Comparison of ENCODE assay signal across 21 cellular contexts in genomic region chr19:35943542-35944301, GRCh38. TPM values are rescaled to one million over a fixed set of nuclear protein-coding genes. Genes with fewer than 3 reads are reported as not detected.
DNase-seq lines count a peak whose midpoint lies in the region; ATAC-seq, FAIRE-seq and TF ChIP-seq lines count a peak whose summit lies in the region.
"Had no signal": no experiment of that assay in that cellular context is flagged by ENCODE, and none has a peak within 500 bp of the region (broad histone marks: within the 10 kb centered on the region; RNA-seq: fewer than 3 reads in every experiment).

No MANE protein-coding gene starts in this region.

- no peaks in the 10 kb centered on the region for H3K9me1 ChIP-seq in K562 (ENCODE audit: control insufficient read depth, insufficient read depth, low read length)

- CTCF ChIA-PET in CD4-positive, alpha-beta memory T cell (lab: Charles Lee; ENCODE audit: partially characterized antibody), result interaction anchor here (1.5 to 1.7 kb wide), 2 partner anchors 15 to 62 kb away, joined by 4 to 5 read pairs; no protein-coding TSS in a partner anchor
- CTCF ChIA-PET in K562 (lab: Yijun Ruan, JAX; ENCODE audit: low intra/inter-chr PET ratio), result interaction anchor here (0.6 kb wide), 1 partner anchor 615 kb away, joined by 3 read pairs; no protein-coding TSS in a partner anchor

- H3K9me3 Mint-ChIP-seq in CD4-positive, alpha-beta memory T cell, result peaks cover 0 to 5% (median 0%) of the 10 kb centered on the region in 8 donors
- no peaks in the 10 kb centered on the region for H3K9me3 Mint-ChIP-seq in nephron progenitor cell

- no peak overlapping the region for H3K4me3 Mint-ChIP-seq in CD4-positive, alpha-beta memory T cell
- no peak overlapping the region for H3K4me3 Mint-ChIP-seq in nephron progenitor cell

- in situ Hi-C loops in K562 (cut with MboI), result no loop called here

- H3K36me3 ChIP-seq in CD4-positive, alpha-beta memory T cell (ENCODE audit: insufficient read depth, low read length), result no peaks in the 10 kb centered on the region
- H3K36me3 ChIP-seq in K562 (ENCODE audit: control insufficient read depth, insufficient read depth, low read length), result no peaks in the 10 kb centered on the region

- no peak for FAIRE-seq in K562 (lab: Jason Lieb, UNC)
- FAIRE-seq: G401.6 had no signal

- no peak overlapping the region for H3K9ac ChIP-seq in K562 (ENCODE audit: insufficient read depth in 1 of 2, low read depth in 2 of 2, low read length in 2 of 2)
- H3K9ac ChIP-seq: GM23248 had no signal

- H2AFZ ChIP-seq in K562 (ENCODE audit: low read depth, low read length), result no peak overlapping the region
- H2AFZ ChIP-seq: GM23248 had no signal

- no peaks in the 10 kb centered on the region for H3K27me3 Mint-ChIP-seq in CD4-positive, alpha-beta memory T cell
- peaks cover 10% of the 10 kb centered on the region for H3K27me3 Mint-ChIP-seq in nephron progenitor cell (ENCODE audit: low read depth, poor library complexity)

- DNase-seq in CD4-positive, alpha-beta memory T cell, result no peak
- DNase-seq in GM20000 (ENCODE audit: low spot score), result peak; percentile 10
- no peak for DNase-seq in K562 (ENCODE audit: extremely low read depth in 1 of 4, low spot score in 3 of 4)
- DNase-seq in nephron progenitor cell, result no peak
- no peak for DNase-seq in islet precursor cell
- DNase-seq: AML-193, Caco-2, GM23248, HCEC 1CT, NCI-H1092 treated with DMSO at 0.1 percent for 48 hours, NCI-H146, NCI-H2081, NCI-H446 treated with DMSO at 0.1 percent for 48 hours, NCI-H69 had no signal

- no peak overlapping the region for H3K27ac ChIP-seq in CD4-positive, alpha-beta memory T cell (ENCODE audit: low read depth, low read length)
- H3K27ac ChIP-seq in K562 (ENCODE audit: extremely low read depth, low read depth, low read length), result no peak overlapping the region
- H3K27ac ChIP-seq: C4-2B, GM23248 had no signal

- peaks cover 13% of the 10 kb centered on the region; the same call in 1 of the 2 replicates for H4K20me1 ChIP-seq in K562 (replicated peaks; ENCODE audit: control insufficient read depth, insufficient read depth, low read length)

- H3K4me1 ChIP-seq in CD4-positive, alpha-beta memory T cell (ENCODE audit: insufficient read depth, low read length), result peaks cover 7% of the 10 kb centered on the region
- H3K4me1 ChIP-seq in K562 (replicated peaks in 1 of 2; ENCODE audit: control insufficient read depth in 2 of 2, insufficient read depth in 2 of 2, low read length in 2 of 2), result peaks cover 0 to 26% of the 10 kb centered on the region in 2 experiments; a peak in 2 of 5 replicates
- H3K4me1 ChIP-seq: Caco-2 had no signal

- peak overlapping the region; percentile 12 to 85 (median 53) for H3K27ac Mint-ChIP-seq in CD4-positive, alpha-beta memory T cell
- peak overlapping the region; percentile 53 for H3K27ac Mint-ChIP-seq in nephron progenitor cell

- TF ChIP-seq CTCF in GM20000 (IDR thresholded peaks at IDR 0.05; ENCODE audit: extremely low read depth, missing control alignments) (no peak), K562 (IDR thresholded peaks at IDR 0.05 in 2 of 3, conservative IDR thresholded peaks at IDR 0.05 in 1 of 3; ENCODE audit: insufficient read depth in 2 of 3, low read depth in 1 of 3, low read length in 3 of 3) (no peak), nephron progenitor cell (IDR thresholded peaks at IDR 0.05) (no peak)

- no peak for TF ChIP-seq EP300 in K562 (IDR thresholded peaks at IDR 0.05; ENCODE audit: low read length)

- BruUV-seq in K562 (replicated peaks; lab: Mats Ljungman, UMichigan), result no TSS peak

- intact Hi-C loops in CD4-positive, alpha-beta memory T cell (cut with micrococcal nuclease), result no loop called here
- intact Hi-C loops in K562 (cut with micrococcal nuclease), result no loop called here

- H3K36me3 Mint-ChIP-seq in CD4-positive, alpha-beta memory T cell, result peaks cover 21 to 45% of the 10 kb centered on the region in 2 donors
- peaks cover 30% of the 10 kb centered on the region for H3K36me3 Mint-ChIP-seq in nephron progenitor cell (ENCODE audit: low read depth)

- H3K79me2 ChIP-seq in K562 (ENCODE audit: control insufficient read depth, insufficient read depth, low read length), result no peaks in the 10 kb centered on the region

- peaks cover 19 to 42% (median 30%) of the 10 kb centered on the region in 4 donors for H3K4me1 Mint-ChIP-seq in CD4-positive, alpha-beta memory T cell
- H3K4me1 Mint-ChIP-seq in nephron progenitor cell, result peaks cover 3% of the 10 kb centered on the region

- H3K4me2 ChIP-seq in K562 (ENCODE audit: insufficient read depth, low read length), result no peak overlapping the region

- no peaks in the 10 kb centered on the region for H3K27me3 ChIP-seq in CD4-positive, alpha-beta memory T cell (ENCODE audit: insufficient read depth, low read length)
- peaks cover 34 to 69% of the 10 kb centered on the region in 2 experiments for H3K27me3 ChIP-seq in K562 (ENCODE audit: control insufficient read depth in 2 of 2, insufficient read depth in 2 of 2, low read length in 2 of 2)

- no peaks in the 10 kb centered on the region for H3K9me3 ChIP-seq in CD4-positive, alpha-beta memory T cell (ENCODE audit: control insufficient read depth in 1 of 2, low read length in 2 of 2)
- H3K9me3 ChIP-seq in K562 (replicated peaks; ENCODE audit: control insufficient read depth, insufficient read depth, low read depth, low read length), result no peaks in the 10 kb centered on the region
- H3K9me3 ChIP-seq: Caco-2 had no signal

- WGBS in K562 (ENCODE audit: insufficient coverage, low coverage, missing lambda C conversion rate), result 8% methylated on average over 6 of the region's 6 CpGs

- ATAC-seq in K562 (no peak), HG02798 (IDR thresholded peaks at IDR 0.05; ENCODE audit: poor library complexity, unreplicated experiment) (no peak), GM21528 (IDR thresholded peaks at IDR 0.05; ENCODE audit: low FRiP score, unreplicated experiment) (no peak)
- ATAC-seq: Panc1, Right ventricle myocardium inferior had no signal

- no peak overlapping the region for H3K4me3 ChIP-seq in CD4-positive, alpha-beta memory T cell (ENCODE audit: low read length in 2 of 2)
- H3K4me3 ChIP-seq in K562, result no peak overlapping the region
- H3K4me3 ChIP-seq: GM23248 had no signal

- TF ChIP-seq POLR2A in K562 (conservative IDR thresholded peaks at IDR 0.05), result no peak

- no peak for TF ChIP-seq RAD21 in K562 (CRISPR knock-in tag; conservative IDR thresholded peaks at IDR 0.05 in 1 of 2, IDR thresholded peaks at IDR 0.05 in 1 of 2)

- POLR2A ChIA-PET in CD4-positive, alpha-beta memory T cell (lab: Charles Lee; ENCODE audit: partially characterized antibody), result interaction anchor here (2.6 kb wide), 1 partner anchor 15 kb away, joined by 18 read pairs; no protein-coding TSS in a partner anchor
- POLR2A ChIA-PET in K562 (lab: Yijun Ruan, JAX), result interaction anchor here (0.6 to 1.5 kb wide), 3 partner anchors 14 to 209 kb away, joined by 3 read pairs; partner anchors contain the start of gene THAP8

RNA-seq across cellular contexts. Expression of gene LRFN3, which starts 7.5 kb away (rescaled TPM):
- 10 to 100 TPM; 15.7 to 16.3 TPM for total RNA-seq in CD4-positive, alpha-beta memory T cell
- polyA plus RNA-seq in CD4-positive, alpha-beta memory T cell, result 1 to 10 TPM in 1 of 2 donors, under 1 TPM in 1; 0.45 to 2.4 TPM
- total RNA-seq in K562 (2011; cell fraction: chromatin; rRNA removed; ENCODE audit: low replicate concordance), result 0.32 TPM in 1 of 2 replicates, not detected in the other
- 0.26 and 0.50 TPM in 2 replicates for total RNA-seq in K562 (2011; cell fraction: nucleolus; rRNA removed)
- total RNA-seq in K562 (2011; cell fraction: nucleoplasm; rRNA removed), result 0.15 and 0.23 TPM in 2 replicates
- total RNA-seq in K562 (2014; rRNA removed) (0.08 TPM in 1 of 2 replicates, not detected in the other), K562 (2014; rRNA removed; fragmentation: Illumina TruSeq; extraction: Trizol) (not detected in 2 replicates), K562 (2015; rRNA removed; fragmentation: Illumina TruSeq; extraction: Trizol) (not detected in 2 replicates), K562 (2021) (0.11 and 0.31 TPM in 2 replicates)
- polyA plus RNA-seq in K562 (2011; rRNA removed) (0.16 TPM in 1 of 2 replicates, not detected in the other), K562 (2014; fragmentation: Illumina TruSeq; extraction: Trizol) (0.03 and 0.19 TPM in 2 replicates), K562 (2014; fragmentation: Nextera tagmentation; extraction: Ambion mirVana) (not detected), K562 (2014; rRNA removed) (0.12 and 0.35 TPM in 2 replicates)
- 0.09 and 0.18 TPM in 2 replicates for polyA plus RNA-seq in K562 (2011; cell fraction: cytosol; rRNA removed)
- polyA plus RNA-seq in K562 (2011; cell fraction: nucleus; rRNA removed), result 0.17 and 0.20 TPM in 2 replicates
- polyA plus RNA-seq in K562 (2012), result 0.07 and 0.09 TPM in 2 replicates
- polyA minus RNA-seq in K562 (2011; rRNA and poly(A)+ RNA removed), result 0.04 and 0.06 TPM in 2 replicates
- not detected in 2 replicates for polyA minus RNA-seq in K562 (2011; cell fraction: cytosol; rRNA and poly(A)+ RNA removed)
- 0.22 and 0.54 TPM in 2 replicates for polyA minus RNA-seq in K562 (2011; cell fraction: nucleus; rRNA and poly(A)+ RNA removed)

RNA-seq across cellular contexts. Expression of gene TYROBP, which starts 35.6 kb away (rescaled TPM):
- 10 to 100 TPM; 12.7 to 17.3 TPM for total RNA-seq in CD4-positive, alpha-beta memory T cell
- polyA plus RNA-seq in CD4-positive, alpha-beta memory T cell, result 1 to 10 TPM; 2.3 to 2.5 TPM
- not detected in 2 replicates for total RNA-seq in K562 (2011; cell fraction: chromatin; rRNA removed; ENCODE audit: low replicate concordance)
- 0.83 TPM in 1 of 2 replicates, not detected in the other for total RNA-seq in K562 (2011; cell fraction: nucleolus; rRNA removed)
- total RNA-seq in K562 (2011; cell fraction: nucleoplasm; rRNA removed), result 1.2 TPM in 1 of 2 replicates, not detected in the other
- total RNA-seq in K562 (2014; rRNA removed) (0.86 and 2.0 TPM in 2 replicates), K562 (2014; rRNA removed; fragmentation: Illumina TruSeq; extraction: Trizol) (1.1 and 1.2 TPM in 2 replicates), K562 (2015; rRNA removed; fragmentation: Illumina TruSeq; extraction: Trizol) (8.2 and 9.8 TPM in 2 replicates), K562 (2021) (2.7 and 2.9 TPM in 2 replicates)
- polyA plus RNA-seq in K562 (2011; rRNA removed) (2.9 and 11.1 TPM in 2 replicates), K562 (2014; fragmentation: Illumina TruSeq; extraction: Trizol) (2.2 and 2.4 TPM in 2 replicates), K562 (2014; fragmentation: Nextera tagmentation; extraction: Ambion mirVana) (1 to 10 TPM in 1 of 2 experiments, under 1 TPM in 1; 0.72 to 1.6 TPM), K562 (2014; rRNA removed) (3.4 and 8.1 TPM in 2 replicates)
- 9.4 and 12.1 TPM in 2 replicates for polyA plus RNA-seq in K562 (2011; cell fraction: cytosol; rRNA removed)
- 1.6 and 7.6 TPM in 2 replicates for polyA plus RNA-seq in K562 (2011; cell fraction: nucleus; rRNA removed)
- polyA plus RNA-seq in K562 (2012), result 14.6 and 22.6 TPM in 2 replicates
- polyA minus RNA-seq in K562 (2011; rRNA and poly(A)+ RNA removed), result 0.87 and 2.1 TPM in 2 replicates
- 6.5 TPM in 1 of 2 replicates, not detected in the other for polyA minus RNA-seq in K562 (2011; cell fraction: cytosol; rRNA and poly(A)+ RNA removed)
- 1.6 TPM in 1 of 2 replicates, not detected in the other for polyA minus RNA-seq in K562 (2011; cell fraction: nucleus; rRNA and poly(A)+ RNA removed)
- total RNA-seq: Caco-2, GM23248, SK-MEL-5 had no signal
- polyA plus RNA-seq: GM23248 had no signal

RNA-seq across cellular contexts. Expression of gene HCST, which starts 41.4 kb away (rescaled TPM):
- total RNA-seq in CD4-positive, alpha-beta memory T cell, result 10 to 100 TPM; 66.2 to 75.2 TPM
- 100 to 1,000 TPM; 567 to 684 TPM for polyA plus RNA-seq in CD4-positive, alpha-beta memory T cell
- 1.0 TPM in 1 of 2 replicates, not detected in the other for total RNA-seq in K562 (2011; cell fraction: chromatin; rRNA removed; ENCODE audit: low replicate concordance)
- 1.7 and 2.2 TPM in 2 replicates for total RNA-seq in K562 (2011; cell fraction: nucleolus; rRNA removed)
- total RNA-seq in K562 (2011; cell fraction: nucleoplasm; rRNA removed), result 0.81 and 2.4 TPM in 2 replicates
- total RNA-seq in K562 (2014; rRNA removed), result not detected in 2 replicates
- total RNA-seq in K562 (2014; rRNA removed; fragmentation: Illumina TruSeq; extraction: Trizol), result 0.29 TPM in 1 of 2 replicates, not detected in the other
- 0.65 and 0.94 TPM in 2 replicates for total RNA-seq in K562 (2015; rRNA removed; fragmentation: Illumina TruSeq; extraction: Trizol)
- total RNA-seq in K562 (2021), result 0.47 and 1.6 TPM in 2 replicates
- polyA plus RNA-seq in K562 (2011; rRNA removed), result 1.3 and 1.9 TPM in 2 replicates
- polyA plus RNA-seq in K562 (2011; cell fraction: cytosol; rRNA removed), result 1.4 and 17.5 TPM in 2 replicates
- 0.86 and 1.3 TPM in 2 replicates for polyA plus RNA-seq in K562 (2011; cell fraction: nucleus; rRNA removed)
- polyA plus RNA-seq in K562 (2012), result 1.2 and 1.6 TPM in 2 replicates
- polyA plus RNA-seq in K562 (2014; fragmentation: Illumina TruSeq; extraction: Trizol), result not detected in 2 replicates
- 1 to 10 TPM in 1 of 2 experiments, under 1 TPM in 1; 0.95 to 1.0 TPM for polyA plus RNA-seq in K562 (2014; fragmentation: Nextera tagmentation; extraction: Ambion mirVana)
- polyA plus RNA-seq in K562 (2014; rRNA removed), result 1.1 and 1.9 TPM in 2 replicates
- polyA minus RNA-seq in K562 (2011; rRNA and poly(A)+ RNA removed), result 1.7 TPM in 1 of 2 replicates, not detected in the other
- 1.8 TPM in 1 of 2 replicates, not detected in the other for polyA minus RNA-seq in K562 (2011; cell fraction: cytosol; rRNA and poly(A)+ RNA removed)
- polyA minus RNA-seq in K562 (2011; cell fraction: nucleus; rRNA and poly(A)+ RNA removed), result not detected in 2 replicates
- total RNA-seq: Caco-2, GM23248, SK-MEL-5 had no signal

RNA-seq across cellular contexts. Expression of gene NFKBID, which starts 43.4 kb away (rescaled TPM):
- 10 to 100 TPM; 36.6 to 50.0 TPM for total RNA-seq in CD4-positive, alpha-beta memory T cell
- polyA plus RNA-seq in CD4-positive, alpha-beta memory T cell, result 1 to 10 TPM; 1.3 to 7.1 TPM
- total RNA-seq in K562 (2011; cell fraction: chromatin; rRNA removed; ENCODE audit: low replicate concordance), result 15.7 and 63.9 TPM in 2 replicates
- 48.6 and 61.0 TPM in 2 replicates for total RNA-seq in K562 (2011; cell fraction: nucleolus; rRNA removed)
- total RNA-seq in K562 (2011; cell fraction: nucleoplasm; rRNA removed), result 27.9 and 29.7 TPM in 2 replicates
- total RNA-seq in K562 (2014; rRNA removed) (8.9 and 12.9 TPM in 2 replicates), K562 (2014; rRNA removed; fragmentation: Illumina TruSeq; extraction: Trizol) (1.7 and 2.9 TPM in 2 replicates), K562 (2015; rRNA removed; fragmentation: Illumina TruSeq; extraction: Trizol) (6.6 and 7.1 TPM in 2 replicates), K562 (2021) (9.3 and 10.0 TPM in 2 replicates)
- polyA plus RNA-seq in K562 (2011; rRNA removed) (3.3 and 6.8 TPM in 2 replicates), K562 (2014; fragmentation: Illumina TruSeq; extraction: Trizol) (3.6 and 4.1 TPM in 2 replicates), K562 (2014; fragmentation: Nextera tagmentation; extraction: Ambion mirVana) (under 1 TPM; 0.65 to 0.92 TPM), K562 (2014; rRNA removed) (6.3 and 8.9 TPM in 2 replicates)
- 5.3 and 6.4 TPM in 2 replicates for polyA plus RNA-seq in K562 (2011; cell fraction: cytosol; rRNA removed)
- 43.9 and 60.1 TPM in 2 replicates for polyA plus RNA-seq in K562 (2011; cell fraction: nucleus; rRNA removed)
- 2.7 and 5.6 TPM in 2 replicates for polyA plus RNA-seq in K562 (2012)
- 3.2 and 6.3 TPM in 2 replicates for polyA minus RNA-seq in K562 (2011; rRNA and poly(A)+ RNA removed)
- 10.9 and 12.1 TPM in 2 replicates for polyA minus RNA-seq in K562 (2011; cell fraction: cytosol; rRNA and poly(A)+ RNA removed)
- 20.7 and 27.1 TPM in 2 replicates for polyA minus RNA-seq in K562 (2011; cell fraction: nucleus; rRNA and poly(A)+ RNA removed)

RNA-seq across cellular contexts. Expression of gene SDHAF1, which starts 51.3 kb away (rescaled TPM):
- 10 to 100 TPM; 25.7 to 25.8 TPM for total RNA-seq in CD4-positive, alpha-beta memory T cell
- 10 to 100 TPM; 21.9 to 41.3 TPM for polyA plus RNA-seq in CD4-positive, alpha-beta memory T cell
- 6.0 and 23.0 TPM in 2 replicates for total RNA-seq in K562 (2011; cell fraction: chromatin; rRNA removed; ENCODE audit: low replicate concordance)
- 33.8 and 36.0 TPM in 2 replicates for total RNA-seq in K562 (2011; cell fraction: nucleolus; rRNA removed)
- 21.1 and 21.8 TPM in 2 replicates for total RNA-seq in K562 (2011; cell fraction: nucleoplasm; rRNA removed)
- total RNA-seq in K562 (2014; rRNA removed) (48.4 and 62.7 TPM in 2 replicates), K562 (2014; rRNA removed; fragmentation: Illumina TruSeq; extraction: Trizol) (14.8 and 15.3 TPM in 2 replicates), K562 (2015; rRNA removed; fragmentation: Illumina TruSeq; extraction: Trizol) (23.5 and 24.7 TPM in 2 replicates), K562 (2021) (32.3 and 37.3 TPM in 2 replicates)
- polyA plus RNA-seq in K562 (2011; rRNA removed) (18.8 and 19.4 TPM in 2 replicates), K562 (2014; fragmentation: Illumina TruSeq; extraction: Trizol) (13.7 and 24.9 TPM in 2 replicates), K562 (2014; fragmentation: Nextera tagmentation; extraction: Ambion mirVana) (1 to 10 TPM in 1 of 2 experiments, under 1 TPM in 1; 0.42 to 1.1 TPM), K562 (2014; rRNA removed) (55.7 and 56.6 TPM in 2 replicates)
- 34.5 and 61.0 TPM in 2 replicates for polyA plus RNA-seq in K562 (2011; cell fraction: cytosol; rRNA removed)
- 16.5 and 24.0 TPM in 2 replicates for polyA plus RNA-seq in K562 (2011; cell fraction: nucleus; rRNA removed)
- polyA plus RNA-seq in K562 (2012), result 23.1 and 26.8 TPM in 2 replicates
- polyA minus RNA-seq in K562 (2011; rRNA and poly(A)+ RNA removed), result 3.9 and 4.7 TPM in 2 replicates
- 8.4 and 11.7 TPM in 2 replicates for polyA minus RNA-seq in K562 (2011; cell fraction: cytosol; rRNA and poly(A)+ RNA removed)
- 9.4 and 13.3 TPM in 2 replicates for polyA minus RNA-seq in K562 (2011; cell fraction: nucleus; rRNA and poly(A)+ RNA removed)

Comparison
In these comparisons a context has a peak if more than half of its experiments do, and no peak if none do; other contexts are left out.
1. RNA of gene LRFN3, which starts 7.5 kb away (total RNA-seq): 15.7 to 16.3 TPM in CD4-positive, alpha-beta memory T cell; 0.08 to 0.50 TPM in K562; every median in the first group is over 10 times any median in the second.
2. RNA of gene HCST, which starts 41.4 kb away (total RNA-seq): 66.2 to 75.2 TPM in CD4-positive, alpha-beta memory T cell; 0.29 to 2.4 TPM in K562; every median in the first group is over 10 times any median in the second.